In the genomic region with DNA sequence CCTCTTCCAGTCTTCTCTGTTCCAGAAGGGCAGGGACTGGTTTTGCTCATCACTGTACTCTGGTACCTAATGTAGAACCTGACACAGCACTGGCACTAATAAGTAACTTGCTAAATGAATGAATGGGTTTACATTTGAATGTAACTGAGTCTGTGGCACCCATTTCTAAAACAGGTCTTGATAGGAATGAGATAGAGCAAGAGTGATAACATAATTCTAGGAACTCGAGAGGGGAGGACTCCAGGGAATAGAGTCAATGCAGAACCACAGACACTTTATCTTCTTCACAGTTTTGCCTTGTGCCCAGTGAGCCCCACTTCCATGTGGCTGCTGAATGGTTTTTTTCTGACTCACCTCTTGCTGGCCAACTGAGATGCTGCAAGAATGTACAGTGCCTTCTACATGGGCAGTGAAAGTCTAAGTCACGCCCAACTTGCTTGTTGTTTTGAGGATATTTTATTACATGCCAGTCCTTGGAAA, we compare ENCODE assay signal across 21 cellular contexts.
DNase-seq lines count a peak whose midpoint lies in the region; ATAC-seq and TF ChIP-seq lines count a peak whose summit lies in the region.
"Had no signal": no experiment of that assay in that cellular context is flagged by ENCODE, and none has a peak within 500 bp of the region (broad histone marks: within the 10 kb centered on the region; RNA-seq: fewer than 3 reads in every experiment).

No MANE protein-coding gene starts in this region.

- no peaks in the 10 kb centered on the region for H3K9me2 ChIP-seq in OCI-LY7 (ENCODE audit: insufficient read depth, low read length)

- H3K4me3 ChIP-seq in brain microvascular endothelial cell (ENCODE audit: low read depth, low read length) (no peak overlapping the region), neutrophil (ENCODE audit: low read depth in 1 of 2, low read length in 1 of 2) (no peak overlapping the region), OCI-LY7 (ENCODE audit: low read depth, low read length, poor library complexity, severe bottlenecking) (no peak overlapping the region)
- H3K4me3 ChIP-seq: dorsolateral prefrontal cortex, esophagus squamous epithelium, hepatocyte, SJSA1, uterus had no signal

- POLR2A ChIA-PET in activated CD4-positive, alpha-beta T cell treated with anti-CD3 and anti-CD28 coated beads for 36 hours (lab: Charles Lee) = no interaction called here
- POLR2A ChIA-PET in activated CD4-positive, alpha-beta T cell treated with anti-CD3 and anti-CD28 coated beads, Interleukin-2, amount 10 ng/mL, durations not matched to agents 7 days and 5 days (lab: Charles Lee) = no interaction called here
- POLR2A ChIA-PET in OCI-LY7 (lab: Charles Lee) = interaction anchor here (1.3 to 1.6 kb wide), 2 partner anchors 9 to 60 kb away, joined by 4 to 7 read pairs; no protein-coding TSS in a partner anchor

- no TSS peak for BruUV-seq in OCI-LY7 (replicated peaks; lab: Mats Ljungman, UMichigan)

- CTCF ChIA-PET in activated CD4-positive, alpha-beta T cell treated with anti-CD3 and anti-CD28 coated beads for 36 hours (lab: Charles Lee) = no interaction called here
- CTCF ChIA-PET in activated CD4-positive, alpha-beta T cell treated with anti-CD3 and anti-CD28 coated beads, Interleukin-2, amount 10 ng/mL, durations not matched to agents 7 days and 5 days (lab: Charles Lee) = no interaction called here
- CTCF ChIA-PET in OCI-LY7 (lab: Charles Lee; ENCODE audit: unreplicated experiment) = no interaction called here

- H3K9me3 Mint-ChIP-seq in activated CD4-positive, alpha-beta T cell treated with anti-CD3 and anti-CD28 coated beads for 36 hours (ENCODE audit: low read depth) = no peaks in the 10 kb centered on the region
- H3K9me3 Mint-ChIP-seq in activated CD4-positive, alpha-beta T cell treated with anti-CD3 and anti-CD28 coated beads, Interleukin-2, amount 10 ng/mL, durations not matched to agents 7 days and 5 days = no peaks in the 10 kb centered on the region
- H3K9me3 Mint-ChIP-seq: CD4-positive, alpha-beta T cell had no signal

- TF ChIP-seq CTCF in brain microvascular endothelial cell (IDR thresholded peaks at IDR 0.05; ENCODE audit: low read depth, low read length, missing control alignments) (no peak), neutrophil (IDR thresholded peaks at IDR 0.05) (no peak), OCI-LY7 (conservative IDR thresholded peaks at IDR 0.05; ENCODE audit: low read length) (no peak)

- peaks cover 30 to 48% of the 10 kb centered on the region in 2 experiments for H3K4me1 ChIP-seq in neutrophil (ENCODE audit: control insufficient read depth in 1 of 2, insufficient read depth in 1 of 2, low read depth in 1 of 2, low read length in 1 of 2)
- peaks cover 66% of the 10 kb centered on the region for H3K4me1 ChIP-seq in OCI-LY7 (ENCODE audit: insufficient read depth, low read length, poor library complexity, severe bottlenecking)
- H3K4me1 ChIP-seq: SJSA1, uterus had no signal

- H2AFZ ChIP-seq in OCI-LY7 (ENCODE audit: low read length) = no peak overlapping the region
- H2AFZ ChIP-seq: hepatocyte had no signal

- H3K79me2 ChIP-seq in OCI-LY7 (ENCODE audit: insufficient read depth, low read depth, low read length) = no peaks in the 10 kb centered on the region
- H3K79me2 ChIP-seq: hepatocyte had no signal

- H3K36me3 ChIP-seq in brain microvascular endothelial cell (replicated peaks) (no peaks in the 10 kb centered on the region), neutrophil (no peaks in the 10 kb centered on the region), OCI-LY7 (ENCODE audit: insufficient read depth, low read length) (no peaks in the 10 kb centered on the region; the same call in 1 of the 2 replicates)
- H3K36me3 ChIP-seq: esophagus squamous epithelium, SJSA1, uterus had no signal

- H3K9me3 ChIP-seq in neutrophil (no peaks in the 10 kb centered on the region), OCI-LY7 (ENCODE audit: low read length) (0 out of 2 replicates have a peak, but pooled peaks cover 4% of the 10 kb centered on the region)
- H3K9me3 ChIP-seq: esophagus squamous epithelium, SJSA1, uterus had no signal

- ATAC-seq in activated CD4-positive, alpha-beta T cell treated with anti-CD3 and anti-CD28 coated beads for 36 hours = peak; percentile 57
- ATAC-seq in HG03432 (IDR thresholded peaks at IDR 0.05; ENCODE audit: unreplicated experiment) = no peak

- no peaks in the 10 kb centered on the region for H3K36me3 Mint-ChIP-seq in activated CD4-positive, alpha-beta T cell treated with anti-CD3 and anti-CD28 coated beads for 36 hours (ENCODE audit: low read depth)
- no peaks in the 10 kb centered on the region for H3K36me3 Mint-ChIP-seq in activated CD4-positive, alpha-beta T cell treated with anti-CD3 and anti-CD28 coated beads, Interleukin-2, amount 10 ng/mL, durations not matched to agents 7 days and 5 days (ENCODE audit: low read depth)

- in situ Hi-C loops in brain microvascular endothelial cell (cut with HindIII; ENCODE audit: low pct_ligation_motif_present, low sequenced_read_pairs) = no loop called here

- H3K4me3 Mint-ChIP-seq in activated CD4-positive, alpha-beta T cell treated with anti-CD3 and anti-CD28 coated beads for 36 hours = no peak overlapping the region
- H3K4me3 Mint-ChIP-seq in activated CD4-positive, alpha-beta T cell treated with anti-CD3 and anti-CD28 coated beads, Interleukin-2, amount 10 ng/mL, durations not matched to agents 7 days and 5 days = no peak overlapping the region
- H3K4me3 Mint-ChIP-seq: CD4-positive, alpha-beta T cell had no signal

- H3K27ac Mint-ChIP-seq in activated CD4-positive, alpha-beta T cell treated with anti-CD3 and anti-CD28 coated beads for 36 hours = no peak overlapping the region
- H3K27ac Mint-ChIP-seq in activated CD4-positive, alpha-beta T cell treated with anti-CD3 and anti-CD28 coated beads, Interleukin-2, amount 10 ng/mL, durations not matched to agents 7 days and 5 days = no peak overlapping the region
- H3K27ac Mint-ChIP-seq: CD4-positive, alpha-beta T cell had no signal

- no peaks in the 10 kb centered on the region for H4K20me1 ChIP-seq in OCI-LY7 (ENCODE audit: insufficient read depth, low read length)

- intact Hi-C loops in activated CD4-positive, alpha-beta T cell treated with anti-CD3 and anti-CD28 coated beads for 36 hours (cut with DNase I, micrococcal nuclease) = no loop called here
- intact Hi-C loops in OCI-LY7 (cut with micrococcal nuclease; ENCODE audit: unreplicated experiment) = no loop called here

- no peak overlapping the region for H3K4me2 ChIP-seq in OCI-LY7 (ENCODE audit: low read length)
- H3K4me2 ChIP-seq: hepatocyte had no signal

- no peaks in the 10 kb centered on the region for H3K27me3 ChIP-seq in brain microvascular endothelial cell (replicated peaks)
- H3K27me3 ChIP-seq in neutrophil = no peaks in the 10 kb centered on the region
- H3K27me3 ChIP-seq: dorsolateral prefrontal cortex, esophagus squamous epithelium, hepatocyte, SJSA1, uterus had no signal

- H3K27me3 Mint-ChIP-seq in activated CD4-positive, alpha-beta T cell treated with anti-CD3 and anti-CD28 coated beads for 36 hours = peaks cover 4% of the 10 kb centered on the region
- H3K27me3 Mint-ChIP-seq in activated CD4-positive, alpha-beta T cell treated with anti-CD3 and anti-CD28 coated beads, Interleukin-2, amount 10 ng/mL, durations not matched to agents 7 days and 5 days = no peaks in the 10 kb centered on the region
- H3K27me3 Mint-ChIP-seq: CD4-positive, alpha-beta T cell had no signal

- H3K4me1 Mint-ChIP-seq in activated CD4-positive, alpha-beta T cell treated with anti-CD3 and anti-CD28 coated beads for 36 hours = no peaks in the 10 kb centered on the region
- peaks cover 4% of the 10 kb centered on the region for H3K4me1 Mint-ChIP-seq in activated CD4-positive, alpha-beta T cell treated with anti-CD3 and anti-CD28 coated beads, Interleukin-2, amount 10 ng/mL, durations not matched to agents 7 days and 5 days

- no peak for DNase-seq in activated CD4-positive, alpha-beta T cell treated with anti-CD3 and anti-CD28 coated beads for 36 hours
- no peak for DNase-seq in activated CD4-positive, alpha-beta T cell treated with anti-CD3 and anti-CD28 coated beads, Interleukin-2, amount 10 ng/mL, durations not matched to agents 7 days and 5 days
- DNase-seq in M059J (ENCODE audit: low read depth) (peak; percentile 26), brain microvascular endothelial cell (peak; percentile 1), OCI-LY7 (ENCODE audit: low spot score) (no peak), activated gamma-delta T cell (lab: John Stamatoyannopoulos, UW) (no peak)
- DNase-seq: activated CD4-positive, alpha-beta T cell treated with anti-CD3 and anti-CD28 coated beads for 4 hours; activated CD8-positive, alpha-beta memory T cell treated with anti-CD3 and anti-CD28 coated beads, Interleukin-2, amount 50 U/mL, for 48 hours; activated naive CD4-positive, alpha-beta T cell treated with anti-CD3 and anti-CD28 coated beads, Interleukin-2, amount 50 U/mL, for 16 hours; CD4-positive, alpha-beta T cell; DND-41; dorsolateral prefrontal cortex; esophagus squamous epithelium; NCI-H187 treated with DMSO at 0.1 percent for 48 hours; NK-92 treated with Interleukin-12 subunit alpha and Interleukin-12 subunit beta, amount 100 ng/mL, for 24 hours; T-helper 9 cell; uterus had no signal

- H3K27ac ChIP-seq in brain microvascular endothelial cell (no peak overlapping the region), neutrophil (peak overlapping the region; percentile 38), OCI-LY7 (ENCODE audit: low read depth, low read length, poor library complexity, severe bottlenecking) (no peak overlapping the region)
- H3K27ac ChIP-seq: esophagus squamous epithelium, hepatocyte, SJSA1, uterus had no signal

Comparison
In these comparisons a context has a peak if more than half of its experiments do, and no peak if none do; other contexts are left out.
1. DNase-seq: peak in M059J (single experiment) and brain microvascular endothelial cell (single experiment); none in activated CD4-positive, alpha-beta T cell treated with anti-CD3 and anti-CD28 coated beads for 36 hours (single experiment), activated CD4-positive, alpha-beta T cell treated with anti-CD3 and anti-CD28 coated beads, Interleukin-2, amount 10 ng/mL, durations not matched to agents 7 days and 5 days (single experiment), OCI-LY7 (single experiment) and activated gamma-delta T cell (single experiment).